In genomic region chr1:21149862-21150432, GRCh38 we compare ENCODE assay signal across 1 cellular context.
A peak's percentile ranks its signal among the peaks of the same experiment; 100 is the strongest.
TF ChIP-seq lines count a peak whose summit lies in the region.

No MANE protein-coding gene starts in this region.

TF ChIP-seq in HEK293, 187 proteins besides CTCF, POLR2A, EP300 and RAD21 (continued from another document and continues in another):
- TF ChIP-seq HIC1 (tag by site-specific recombination; IDR thresholded peaks at IDR 0.05) (no peak), AEBP2 (tag by site-specific recombination; IDR thresholded peaks at IDR 0.05; ENCODE audit: borderline replicate concordance) (no peak), MYNN (tag by site-specific recombination; IDR thresholded peaks at IDR 0.05; ENCODE audit: borderline replicate concordance) (peak; percentile 97), ZNF704 (tag by site-specific recombination; IDR thresholded peaks at IDR 0.05) (no peak), ZNF324 (tag by site-specific recombination; IDR thresholded peaks at IDR 0.05) (no peak), REPIN1 (tag by site-specific recombination; IDR thresholded peaks at IDR 0.05; ENCODE audit: low read depth) (no peak), ZNF747 (tag by site-specific recombination; IDR thresholded peaks at IDR 0.05) (no peak), WT1 (tag by site-specific recombination; IDR thresholded peaks at IDR 0.05) (no peak), ZNF623 (tag by site-specific recombination; IDR thresholded peaks at IDR 0.05) (0 out of 2 replicates have a peak, but pooled peaks have one; percentile 6), ZNF404 (tag by site-specific recombination; IDR thresholded peaks at IDR 0.05) (no peak), PRDM4 (tag by site-specific recombination; IDR thresholded peaks at IDR 0.05) (no peak), RBAK (tag by site-specific recombination; IDR thresholded peaks at IDR 0.05) (no peak), ZNF292 (tag by site-specific recombination; IDR thresholded peaks at IDR 0.05; ENCODE audit: borderline replicate concordance, low read depth) (no peak), ZNF670 (tag by site-specific recombination; IDR thresholded peaks at IDR 0.05; ENCODE audit: low read depth) (no peak), SALL2 (tag by site-specific recombination; IDR thresholded peaks at IDR 0.05; ENCODE audit: borderline replicate concordance) (no peak), ZNF585B (tag by site-specific recombination; IDR thresholded peaks at IDR 0.05) (no peak), SP2 (tag by site-specific recombination; IDR thresholded peaks at IDR 0.05) (no peak), ZBTB8A (tag by site-specific recombination; IDR thresholded peaks at IDR 0.05) (no peak), MEIS1 (CRISPR knock-in tag; IDR thresholded peaks at IDR 0.05; ENCODE audit: borderline replicate concordance) (no peak), ZNF114 (tag by site-specific recombination; IDR thresholded peaks at IDR 0.05) (no peak), ZNF223 (tag by site-specific recombination; IDR thresholded peaks at IDR 0.05) (no peak), ZNF621 (tag by site-specific recombination; IDR thresholded peaks at IDR 0.05) (no peak), BCL11A (tag by site-specific recombination; IDR thresholded peaks at IDR 0.05; ENCODE audit: low read depth) (no peak), ZNF10 (tag by site-specific recombination; IDR thresholded peaks at IDR 0.05) (no peak), TCF7L2 (IDR thresholded peaks at IDR 0.05; ENCODE audit: borderline replicate concordance, low read depth, low read length) (no peak), OSR2 (tag by site-specific recombination; IDR thresholded peaks at IDR 0.05) (0 out of 2 replicates have a peak, but pooled peaks have one; percentile 39), ZNF530 (tag by site-specific recombination; IDR thresholded peaks at IDR 0.05; ENCODE audit: low read depth) (no peak), ZNF555 (tag by site-specific recombination; conservative IDR thresholded peaks at IDR 0.05) (no peak)
- TF ChIP-seq, protein P1, sequence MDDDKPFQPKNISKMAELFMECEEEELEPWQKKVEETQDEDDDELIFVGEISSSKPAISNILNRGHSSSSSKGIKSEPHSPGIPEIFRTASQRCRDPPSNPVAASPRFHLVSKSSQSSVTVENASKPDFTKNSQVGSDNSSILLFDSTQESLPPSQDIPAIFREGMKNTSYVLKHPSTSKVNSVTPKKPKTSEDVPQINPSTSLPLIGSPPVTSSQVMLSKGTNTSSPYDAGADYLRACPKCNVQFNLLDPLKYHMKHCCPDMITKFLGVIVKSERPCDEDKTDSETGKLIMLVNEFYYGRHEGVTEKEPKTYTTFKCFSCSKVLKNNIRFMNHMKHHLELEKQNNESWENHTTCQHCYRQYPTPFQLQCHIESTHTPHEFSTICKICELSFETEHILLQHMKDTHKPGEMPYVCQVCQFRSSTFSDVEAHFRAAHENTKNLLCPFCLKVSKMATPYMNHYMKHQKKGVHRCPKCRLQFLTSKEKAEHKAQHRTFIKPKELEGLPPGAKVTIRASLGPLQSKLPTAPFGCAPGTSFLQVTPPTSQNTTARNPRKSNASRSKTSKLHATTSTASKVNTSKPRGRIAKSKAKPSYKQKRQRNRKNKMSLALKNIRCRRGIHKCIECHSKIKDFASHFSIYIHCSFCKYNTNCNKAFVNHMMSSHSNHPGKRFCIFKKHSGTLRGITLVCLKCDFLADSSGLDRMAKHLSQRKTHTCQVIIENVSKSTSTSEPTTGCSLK (tag by site-specific recombination; IDR thresholded peaks at IDR 0.05), result no peak
- TF ChIP-seq, protein P2, sequence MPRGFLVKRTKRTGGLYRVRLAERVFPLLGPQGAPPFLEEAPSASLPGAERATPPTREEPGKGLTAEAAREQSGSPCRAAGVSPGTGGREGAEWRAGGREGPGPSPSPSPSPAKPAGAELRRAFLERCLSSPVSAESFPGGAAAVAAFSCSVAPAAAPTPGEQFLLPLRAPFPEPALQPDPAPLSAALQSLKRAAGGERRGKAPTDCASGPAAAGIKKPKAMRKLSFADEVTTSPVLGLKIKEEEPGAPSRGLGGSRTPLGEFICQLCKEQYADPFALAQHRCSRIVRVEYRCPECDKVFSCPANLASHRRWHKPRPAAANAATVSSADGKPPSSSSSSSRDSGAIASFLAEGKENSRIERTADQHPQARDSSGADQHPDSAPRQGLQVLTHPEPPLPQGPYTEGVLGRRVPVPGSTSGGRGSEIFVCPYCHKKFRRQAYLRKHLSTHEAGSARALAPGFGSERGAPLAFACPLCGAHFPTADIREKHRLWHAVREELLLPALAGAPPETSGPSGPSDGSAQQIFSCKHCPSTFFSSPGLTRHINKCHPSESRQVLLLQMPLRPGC (tag by site-specific recombination; IDR thresholded peaks at IDR 0.05), result peak; percentile 31; the same call in 1 of the 2 replicates
- TF ChIP-seq, protein P3, sequence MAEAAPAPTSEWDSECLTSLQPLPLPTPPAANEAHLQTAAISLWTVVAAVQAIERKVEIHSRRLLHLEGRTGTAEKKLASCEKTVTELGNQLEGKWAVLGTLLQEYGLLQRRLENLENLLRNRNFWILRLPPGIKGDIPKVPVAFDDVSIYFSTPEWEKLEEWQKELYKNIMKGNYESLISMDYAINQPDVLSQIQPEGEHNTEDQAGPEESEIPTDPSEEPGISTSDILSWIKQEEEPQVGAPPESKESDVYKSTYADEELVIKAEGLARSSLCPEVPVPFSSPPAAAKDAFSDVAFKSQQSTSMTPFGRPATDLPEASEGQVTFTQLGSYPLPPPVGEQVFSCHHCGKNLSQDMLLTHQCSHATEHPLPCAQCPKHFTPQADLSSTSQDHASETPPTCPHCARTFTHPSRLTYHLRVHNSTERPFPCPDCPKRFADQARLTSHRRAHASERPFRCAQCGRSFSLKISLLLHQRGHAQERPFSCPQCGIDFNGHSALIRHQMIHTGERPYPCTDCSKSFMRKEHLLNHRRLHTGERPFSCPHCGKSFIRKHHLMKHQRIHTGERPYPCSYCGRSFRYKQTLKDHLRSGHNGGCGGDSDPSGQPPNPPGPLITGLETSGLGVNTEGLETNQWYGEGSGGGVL (tag by site-specific recombination; IDR thresholded peaks at IDR 0.05), result no peak
- TF ChIP-seq, protein P4, sequence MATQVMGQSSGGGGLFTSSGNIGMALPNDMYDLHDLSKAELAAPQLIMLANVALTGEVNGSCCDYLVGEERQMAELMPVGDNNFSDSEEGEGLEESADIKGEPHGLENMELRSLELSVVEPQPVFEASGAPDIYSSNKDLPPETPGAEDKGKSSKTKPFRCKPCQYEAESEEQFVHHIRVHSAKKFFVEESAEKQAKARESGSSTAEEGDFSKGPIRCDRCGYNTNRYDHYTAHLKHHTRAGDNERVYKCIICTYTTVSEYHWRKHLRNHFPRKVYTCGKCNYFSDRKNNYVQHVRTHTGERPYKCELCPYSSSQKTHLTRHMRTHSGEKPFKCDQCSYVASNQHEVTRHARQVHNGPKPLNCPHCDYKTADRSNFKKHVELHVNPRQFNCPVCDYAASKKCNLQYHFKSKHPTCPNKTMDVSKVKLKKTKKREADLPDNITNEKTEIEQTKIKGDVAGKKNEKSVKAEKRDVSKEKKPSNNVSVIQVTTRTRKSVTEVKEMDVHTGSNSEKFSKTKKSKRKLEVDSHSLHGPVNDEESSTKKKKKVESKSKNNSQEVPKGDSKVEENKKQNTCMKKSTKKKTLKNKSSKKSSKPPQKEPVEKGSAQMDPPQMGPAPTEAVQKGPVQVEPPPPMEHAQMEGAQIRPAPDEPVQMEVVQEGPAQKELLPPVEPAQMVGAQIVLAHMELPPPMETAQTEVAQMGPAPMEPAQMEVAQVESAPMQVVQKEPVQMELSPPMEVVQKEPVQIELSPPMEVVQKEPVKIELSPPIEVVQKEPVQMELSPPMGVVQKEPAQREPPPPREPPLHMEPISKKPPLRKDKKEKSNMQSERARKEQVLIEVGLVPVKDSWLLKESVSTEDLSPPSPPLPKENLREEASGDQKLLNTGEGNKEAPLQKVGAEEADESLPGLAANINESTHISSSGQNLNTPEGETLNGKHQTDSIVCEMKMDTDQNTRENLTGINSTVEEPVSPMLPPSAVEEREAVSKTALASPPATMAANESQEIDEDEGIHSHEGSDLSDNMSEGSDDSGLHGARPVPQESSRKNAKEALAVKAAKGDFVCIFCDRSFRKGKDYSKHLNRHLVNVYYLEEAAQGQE (tag by site-specific recombination; IDR thresholded peaks at IDR 0.05), result no peak
- TF ChIP-seq, protein P5, sequence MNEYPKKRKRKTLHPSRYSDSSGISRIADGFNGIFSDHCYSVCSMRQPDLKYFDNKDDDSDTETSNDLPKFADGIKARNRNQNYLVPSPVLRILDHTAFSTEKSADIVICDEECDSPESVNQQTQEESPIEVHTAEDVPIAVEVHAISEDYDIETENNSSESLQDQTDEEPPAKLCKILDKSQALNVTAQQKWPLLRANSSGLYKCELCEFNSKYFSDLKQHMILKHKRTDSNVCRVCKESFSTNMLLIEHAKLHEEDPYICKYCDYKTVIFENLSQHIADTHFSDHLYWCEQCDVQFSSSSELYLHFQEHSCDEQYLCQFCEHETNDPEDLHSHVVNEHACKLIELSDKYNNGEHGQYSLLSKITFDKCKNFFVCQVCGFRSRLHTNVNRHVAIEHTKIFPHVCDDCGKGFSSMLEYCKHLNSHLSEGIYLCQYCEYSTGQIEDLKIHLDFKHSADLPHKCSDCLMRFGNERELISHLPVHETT (tag by site-specific recombination; IDR thresholded peaks at IDR 0.05), result no peak
- TF ChIP-seq, protein P6, sequence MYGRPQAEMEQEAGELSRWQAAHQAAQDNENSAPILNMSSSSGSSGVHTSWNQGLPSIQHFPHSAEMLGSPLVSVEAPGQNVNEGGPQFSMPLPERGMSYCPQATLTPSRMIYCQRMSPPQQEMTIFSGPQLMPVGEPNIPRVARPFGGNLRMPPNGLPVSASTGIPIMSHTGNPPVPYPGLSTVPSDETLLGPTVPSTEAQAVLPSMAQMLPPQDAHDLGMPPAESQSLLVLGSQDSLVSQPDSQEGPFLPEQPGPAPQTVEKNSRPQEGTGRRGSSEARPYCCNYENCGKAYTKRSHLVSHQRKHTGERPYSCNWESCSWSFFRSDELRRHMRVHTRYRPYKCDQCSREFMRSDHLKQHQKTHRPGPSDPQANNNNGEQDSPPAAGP (tag by site-specific recombination; IDR thresholded peaks at IDR 0.05), result no peak; the same call in 1 of the 2 replicates
